13 cellular contexts compared by ENCODE assay signal in the genomic region with DNA sequence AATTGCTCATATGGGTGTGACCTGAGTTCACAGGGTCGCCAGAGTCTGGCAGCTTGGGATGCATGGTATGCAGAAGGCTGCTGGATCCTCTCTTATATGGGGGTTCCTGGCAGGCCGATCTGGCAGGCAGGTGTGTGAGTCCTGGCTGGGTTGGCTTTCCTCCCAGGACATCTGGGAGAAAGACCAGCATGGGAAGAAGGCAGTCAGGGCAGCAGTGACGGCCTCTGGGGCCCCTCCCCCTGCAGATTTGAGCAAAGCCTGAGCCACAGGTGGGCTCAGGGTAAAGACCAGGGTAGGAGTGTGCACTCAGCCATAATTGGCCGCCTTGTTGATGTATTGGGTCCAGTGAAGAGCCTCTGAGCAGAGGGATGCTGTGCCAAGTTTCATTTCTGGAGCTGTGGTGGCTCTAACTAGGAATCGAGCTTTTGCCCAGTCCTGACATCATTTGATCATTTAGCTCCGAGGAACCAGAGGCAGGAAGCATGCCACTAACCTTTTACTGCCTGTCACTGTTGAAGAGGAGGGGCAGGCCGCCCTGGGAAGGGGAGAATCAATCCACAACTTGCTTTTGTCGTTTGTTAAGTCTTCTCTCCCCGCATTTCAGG.
DNase-seq lines count a peak whose midpoint lies in the region; ATAC-seq and TF ChIP-seq lines count a peak whose summit lies in the region.
"Had no signal": no experiment of that assay in that cellular context is flagged by ENCODE, and none has a peak within 500 bp of the region (broad histone marks: within the 10 kb centered on the region; RNA-seq: fewer than 3 reads in every experiment).

No MANE protein-coding gene starts in this region.

- H3K4me1 Mint-ChIP-seq in stimulated activated effector memory CD8-positive, alpha-beta T cell treated with anti-CD3 and anti-CD28 coated beads, Interleukin-12 subunit alpha, Interleukin-12 subunit beta, amount 100 ng/mL, for 72 hours: peaks cover 20% of the 10 kb centered on the region
- H3K4me1 Mint-ChIP-seq in activated T-helper 2 cell treated with anti-CD3 and anti-CD28 coated beads, Interferon-gamma antibody, Interleukin-2, Interleukin-4, amounts not matched to agents 10 μg/mL and 5 μg/mL and 100 μg/mL, durations not matched to agents 14 hours and 24 hours and 36 hours (ENCODE audit: low read depth): no peaks in the 10 kb centered on the region

- no peak overlapping the region for H3K4me3 Mint-ChIP-seq in stimulated activated effector memory CD8-positive, alpha-beta T cell treated with anti-CD3 and anti-CD28 coated beads, Interleukin-12 subunit alpha, Interleukin-12 subunit beta, amount 100 ng/mL, for 72 hours
- H3K4me3 Mint-ChIP-seq in activated T-helper 2 cell treated with anti-CD3 and anti-CD28 coated beads, Interferon-gamma antibody, Interleukin-2, Interleukin-4, amounts not matched to agents 10 μg/mL and 5 μg/mL and 100 μg/mL, durations not matched to agents 14 hours and 24 hours and 36 hours (ENCODE audit: low read depth): no peak overlapping the region
- H3K4me3 Mint-ChIP-seq: nephron had no signal

- no peak for ATAC-seq in stimulated activated effector memory CD8-positive, alpha-beta T cell treated with anti-CD3 and anti-CD28 coated beads, Interleukin-12 subunit alpha, Interleukin-12 subunit beta, amount 100 ng/mL, for 72 hours
- no peak for ATAC-seq in HG02973 (IDR thresholded peaks at IDR 0.05; ENCODE audit: unreplicated experiment)

- TF ChIP-seq CTCF in fibroblast of the aortic adventitia (IDR thresholded peaks at IDR 0.05; ENCODE audit: insufficient read depth, low read length): no peak

- DNase-seq in NCI-H146 (lab: John Stamatoyannopoulos, UW) (peak; percentile 44), NCI-H146 treated with DMSO at 0.1 percent for 48 hours (lab: John Stamatoyannopoulos, UW; ENCODE audit: unreplicated experiment) (no peak), NCI-H69 (lab: John Stamatoyannopoulos, UW) (peak; percentile 96), fibroblast of the aortic adventitia (ENCODE audit: low read depth) (peak; percentile 24)
- DNase-seq in stimulated activated effector memory CD8-positive, alpha-beta T cell treated with anti-CD3 and anti-CD28 coated beads, Interleukin-12 subunit alpha, Interleukin-12 subunit beta, amount 100 ng/mL, for 72 hours (ENCODE audit: low spot score in 2 of 2): no peak
- no peak for DNase-seq in activated CD4-positive, alpha-beta T cell treated with anti-CD3 and anti-CD28 coated beads, Interleukin-2, amount 50 U/mL, for 4 hours
- DNase-seq in activated T-helper 2 cell treated with anti-CD3 and anti-CD28 coated beads, Interferon-gamma antibody, Interleukin-2, Interleukin-4, amounts not matched to agents 10 μg/mL and 5 μg/mL and 100 μg/mL, durations not matched to agents 14 hours and 24 hours and 36 hours (ENCODE audit: low spot score): no peak
- DNase-seq: activated CD8-positive, alpha-beta memory T cell treated with anti-CD3 and anti-CD28 coated beads for 24 hours; activated naive CD4-positive, alpha-beta T cell treated with anti-CD3 and anti-CD28 coated beads, Interleukin-2, amount 50 U/mL, for 16 hours had no signal

- intact Hi-C loops in activated T-helper 2 cell treated with anti-CD3 and anti-CD28 coated beads, Interferon-gamma antibody, Interleukin-2, Interleukin-4, amounts not matched to agents 10 μg/mL and 5 μg/mL and 100 μg/mL, durations not matched to agents 14 hours and 24 hours and 36 hours (cut with micrococcal nuclease): no loop called here

- peak overlapping the region; percentile 52 for H3K27ac Mint-ChIP-seq in stimulated activated effector memory CD8-positive, alpha-beta T cell treated with anti-CD3 and anti-CD28 coated beads, Interleukin-12 subunit alpha, Interleukin-12 subunit beta, amount 100 ng/mL, for 72 hours
- no peak overlapping the region for H3K27ac Mint-ChIP-seq in activated T-helper 2 cell treated with anti-CD3 and anti-CD28 coated beads, Interferon-gamma antibody, Interleukin-2, Interleukin-4, amounts not matched to agents 10 μg/mL and 5 μg/mL and 100 μg/mL, durations not matched to agents 14 hours and 24 hours and 36 hours

- H3K27me3 Mint-ChIP-seq in activated T-helper 2 cell treated with anti-CD3 and anti-CD28 coated beads, Interferon-gamma antibody, Interleukin-2, Interleukin-4, amounts not matched to agents 10 μg/mL and 5 μg/mL and 100 μg/mL, durations not matched to agents 14 hours and 24 hours and 36 hours (ENCODE audit: low read depth): no peaks in the 10 kb centered on the region

- H3K9me3 Mint-ChIP-seq in stimulated activated effector memory CD8-positive, alpha-beta T cell treated with anti-CD3 and anti-CD28 coated beads, Interleukin-12 subunit alpha, Interleukin-12 subunit beta, amount 100 ng/mL, for 72 hours: no peaks in the 10 kb centered on the region
- no peaks in the 10 kb centered on the region for H3K9me3 Mint-ChIP-seq in activated T-helper 2 cell treated with anti-CD3 and anti-CD28 coated beads, Interferon-gamma antibody, Interleukin-2, Interleukin-4, amounts not matched to agents 10 μg/mL and 5 μg/mL and 100 μg/mL, durations not matched to agents 14 hours and 24 hours and 36 hours
- H3K9me3 Mint-ChIP-seq: nephron had no signal

- H3K36me3 Mint-ChIP-seq in stimulated activated effector memory CD8-positive, alpha-beta T cell treated with anti-CD3 and anti-CD28 coated beads, Interleukin-12 subunit alpha, Interleukin-12 subunit beta, amount 100 ng/mL, for 72 hours: peaks cover 7% of the 10 kb centered on the region
- no peaks in the 10 kb centered on the region for H3K36me3 Mint-ChIP-seq in activated T-helper 2 cell treated with anti-CD3 and anti-CD28 coated beads, Interferon-gamma antibody, Interleukin-2, Interleukin-4, amounts not matched to agents 10 μg/mL and 5 μg/mL and 100 μg/mL, durations not matched to agents 14 hours and 24 hours and 36 hours (ENCODE audit: low read depth)

- H3K4me3 ChIP-seq in fibroblast of the aortic adventitia (ENCODE audit: low read depth, low read length): no peak overlapping the region
- H3K4me3 ChIP-seq: smooth muscle cell, tibial nerve had no signal

Comparison
In these comparisons a context has a peak if more than half of its experiments do, and no peak if none do; other contexts are left out.
1. DNase-seq: peak in NCI-H146 (single experiment), NCI-H69 (single experiment) and fibroblast of the aortic adventitia (single experiment); none in NCI-H146 treated with DMSO at 0.1 percent for 48 hours (single experiment), stimulated activated effector memory CD8-positive, alpha-beta T cell treated with anti-CD3 and anti-CD28 coated beads, Interleukin-12 subunit alpha, Interleukin-12 subunit beta, amount 100 ng/mL, for 72 hours (0 of 2), activated CD4-positive, alpha-beta T cell treated with anti-CD3 and anti-CD28 coated beads, Interleukin-2, amount 50 U/mL, for 4 hours (0 of 2) and activated T-helper 2 cell treated with anti-CD3 and anti-CD28 coated beads, Interferon-gamma antibody, Interleukin-2, Interleukin-4, amounts not matched to agents 10 μg/mL and 5 μg/mL and 100 μg/mL, durations not matched to agents 14 hours and 24 hours and 36 hours (single experiment).